ENCODE assay signal across 9 cellular contexts in the genomic region with DNA sequence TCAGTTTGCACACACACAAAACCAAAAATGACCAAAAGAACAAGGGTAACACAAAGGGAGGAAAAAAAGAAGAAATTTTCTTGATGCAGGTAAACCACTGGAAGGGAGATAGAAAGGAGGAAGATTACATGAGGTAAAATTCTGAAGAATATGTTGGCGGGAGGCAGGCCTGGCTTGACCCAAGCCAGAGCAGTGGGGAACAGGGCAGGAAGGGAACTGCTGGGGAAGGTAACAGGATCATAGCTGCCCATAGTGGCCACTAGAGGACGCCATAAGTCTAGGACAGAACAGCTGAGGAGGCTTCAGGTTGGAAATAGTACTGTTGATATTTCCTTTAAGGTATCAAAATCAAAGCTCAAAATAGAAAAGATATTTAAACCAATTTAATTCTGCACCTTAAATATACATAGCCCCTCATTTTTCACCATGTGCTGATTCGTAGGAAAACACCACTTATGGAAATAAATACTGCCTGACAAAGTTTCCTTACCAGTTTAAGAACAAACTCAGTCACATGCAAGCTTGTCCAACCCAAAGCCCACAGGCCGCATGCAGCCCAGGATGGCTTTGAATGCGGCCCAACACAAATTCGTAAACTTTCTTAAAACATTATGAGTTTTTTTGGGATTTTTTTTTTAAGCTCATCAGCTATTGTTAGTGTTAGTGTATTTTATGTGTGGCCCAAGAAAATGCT. TPM values are rescaled to one million over a fixed set of nuclear protein-coding genes. Genes with fewer than 3 reads are reported as not detected.
DNase-seq lines count a peak whose midpoint lies in the region; ATAC-seq and TF ChIP-seq lines count a peak whose summit lies in the region.
"Had no signal": no experiment of that assay in that cellular context is flagged by ENCODE, and none has a peak within 500 bp of the region (broad histone marks: within the 10 kb centered on the region; RNA-seq: fewer than 3 reads in every experiment).

No MANE protein-coding gene starts in this region.

- H3K18ac ChIP-seq in IMR-90 (ENCODE audit: low read depth, low read length): no peak overlapping the region

- no peak overlapping the region for H3K14ac ChIP-seq in IMR-90 (replicated peaks; ENCODE audit: low read depth, low read length)

- peak; percentile 31; the same call in 1 of the 2 replicates for TF ChIP-seq POLR2A in IMR-90 (IDR thresholded peaks at IDR 0.05; ENCODE audit: low read depth, low read length)

- no peak overlapping the region for H3K23ac ChIP-seq in IMR-90 (ENCODE audit: low read depth, low read length)

- H2BK15ac ChIP-seq in IMR-90 (ENCODE audit: low read depth, low read length): no peak overlapping the region

- no peak overlapping the region for H2BK5ac ChIP-seq in IMR-90 (ENCODE audit: low read depth, low read length, poor library complexity, severe bottlenecking)

- WGBS in IMR-90 (ENCODE audit: extremely low coverage in 2 of 2, insufficient read length in 1 of 2), 2 experiments: no CpG with 5 or more reads among the region's 6 CpGs

- H3K27me3 Mint-ChIP-seq in glutamatergic neuron (ENCODE audit: unreplicated experiment): no peaks in the 10 kb centered on the region

- H2AK5ac ChIP-seq in IMR-90 (ENCODE audit: low read depth, low read length): no peak overlapping the region

- dilution Hi-C loops in IMR-90 (cut with HindIII; ENCODE audit: low sequenced_read_pairs, unreplicated experiment): no loop called here

- H3K4me3 ChIP-seq in IMR-90 (ENCODE audit: insufficient read depth, low read depth, low read length): no peak overlapping the region

- peak; percentile 94 for TF ChIP-seq RAD21 in IMR-90 (IDR thresholded peaks at IDR 0.05; ENCODE audit: low read length)

- no peak overlapping the region for H3K56ac ChIP-seq in IMR-90 (ENCODE audit: extremely low read depth, insufficient read depth, low read length)

- H3K9ac ChIP-seq in IMR-90 (ENCODE audit: low read depth, low read length): no peak overlapping the region

- ATAC-seq in GM21381 (IDR thresholded peaks at IDR 0.05; ENCODE audit: unreplicated experiment) (peak; percentile 78), IMR-90 (ENCODE audit: low read depth) (peak; percentile 91)

- no peak overlapping the region for H3K4ac ChIP-seq in IMR-90 (ENCODE audit: low read depth, low read length)

- in situ Hi-C loops in IMR-90 (cut with MboI; ENCODE audit: low sequenced_read_pairs): loop anchor here (10.0 kb wide), 1 partner anchor 251 kb away; no protein-coding TSS in a partner anchor

- no peak overlapping the region for H3K27ac Mint-ChIP-seq in glutamatergic neuron (ENCODE audit: unreplicated experiment)
- H3K27ac Mint-ChIP-seq: T-helper 1 cell treated with Interleukin-12 subunit alpha and Interleukin-12 subunit beta and Interleukin-4 antibody, amounts not matched to agents 30 μg/mL and 1 μg/mL, for 36 hours had no signal

- peaks cover 33% of the 10 kb centered on the region for H3K36me3 ChIP-seq in IMR-90 (ENCODE audit: control insufficient read depth, insufficient read depth, low read length)

- peaks cover 0 to 10% of the 10 kb centered on the region in 2 experiments; a peak in 2 of 4 replicates for H3K79me1 ChIP-seq in IMR-90 (ENCODE audit: low read depth in 1 of 2, low read length in 2 of 2)

- DNase-seq in D341Med (ENCODE audit: low spot score) (peak; percentile 75), IMR-90 (peak; percentile 69), OCI-M1 (lab: John Stamatoyannopoulos, UW) (peak; percentile 65), glutamatergic neuron (peak; percentile 60), putamen (ENCODE audit: low spot score) (peak; percentile 31), middle frontal gyrus (ENCODE audit: extremely low spot score, low spot score) (no peak)
- peak; percentile 8 for DNase-seq in activated T-helper 9 cell treated with anti-CD3 and anti-CD28 coated beads, Interleukin-2, amount 50 U/mL, for 16 hours (ENCODE audit: low read depth)

- H4K5ac ChIP-seq in IMR-90 (ENCODE audit: low read depth, low read length): no peak overlapping the region

- H4K91ac ChIP-seq in IMR-90 (ENCODE audit: insufficient read depth, low read depth, low read length): no peak overlapping the region

- H3K36me3 Mint-ChIP-seq in glutamatergic neuron (ENCODE audit: unreplicated experiment): no peaks in the 10 kb centered on the region

- no peak overlapping the region for H3K4me2 ChIP-seq in IMR-90 (ENCODE audit: low read depth, low read length)

- H3K9me3 ChIP-seq in IMR-90 (ENCODE audit: control insufficient read depth, insufficient read depth, low read length): no peaks in the 10 kb centered on the region

- H2BK20ac ChIP-seq in IMR-90 (ENCODE audit: low read depth, low read length): no peak overlapping the region

- H2AFZ ChIP-seq in IMR-90 (replicated peaks; ENCODE audit: low read length, poor library complexity): no peak overlapping the region

- no peaks in the 10 kb centered on the region for H3K9me3 Mint-ChIP-seq in glutamatergic neuron (ENCODE audit: unreplicated experiment)
- H3K9me3 Mint-ChIP-seq: T-helper 1 cell treated with Interleukin-12 subunit alpha and Interleukin-12 subunit beta and Interleukin-4 antibody, amounts not matched to agents 30 μg/mL and 1 μg/mL, for 36 hours had no signal

- no TSS peak for BruUV-seq in IMR-90 (replicated peaks; lab: Mats Ljungman, UMichigan)

- H4K20me1 ChIP-seq in IMR-90 (ENCODE audit: insufficient read depth, low read length): peaks cover 6% of the 10 kb centered on the region

- H3K4me1 Mint-ChIP-seq in glutamatergic neuron (ENCODE audit: low read depth, unreplicated experiment): no peaks in the 10 kb centered on the region

- H2AK9ac ChIP-seq in IMR-90 (replicated peaks; ENCODE audit: low read depth, low read length, poor library complexity): no peak overlapping the region

- H3K27ac ChIP-seq in IMR-90 (ENCODE audit: insufficient read depth, low read length): no peak overlapping the region

- intact Hi-C loops in IMR-90 (cut with micrococcal nuclease): loop anchor here (1.0 kb wide), 3 partner anchors 128 to 256 kb away; no protein-coding TSS in a partner anchor

- H3K4me1 ChIP-seq in IMR-90 (ENCODE audit: control insufficient read depth, insufficient read depth, low read length): 0 out of 2 replicates have a peak, but pooled peaks cover 2% of the 10 kb centered on the region

- CTCF ChIA-PET in IMR-90 (lab: Yijun Ruan, JAX): interaction anchor here (0.6 to 2.1 kb wide), 17 partner anchors 10 to 235 kb away, joined by 3 to 10 read pairs (median 4); a partner anchor contains a TSS

- no peak overlapping the region for H2BK120ac ChIP-seq in IMR-90 (ENCODE audit: low read depth, low read length)

- no peaks in the 10 kb centered on the region for H3K9me1 ChIP-seq in IMR-90 (ENCODE audit: insufficient read depth, low read length)

- peak; percentile 95 for TF ChIP-seq CTCF in IMR-90 (conservative IDR thresholded peaks at IDR 0.05; ENCODE audit: low read depth, low read length)
- TF ChIP-seq CTCF in glutamatergic neuron (IDR thresholded peaks at IDR 0.05; ENCODE audit: partially characterized antibody, unreplicated experiment): peak; percentile 86

- POLR2A ChIA-PET in IMR-90 (lab: Charles Lee; ENCODE audit: unreplicated experiment): no interaction called here

- no peaks in the 10 kb centered on the region for H3K27me3 ChIP-seq in IMR-90 (ENCODE audit: control insufficient read depth, insufficient read depth, low read length)

- no peak overlapping the region for H4K8ac ChIP-seq in IMR-90 (ENCODE audit: low read depth in 2 of 2, low read length in 2 of 2)

- no peak overlapping the region for H3K4me3 Mint-ChIP-seq in glutamatergic neuron (ENCODE audit: unreplicated experiment)
- H3K4me3 Mint-ChIP-seq: T-helper 1 cell treated with Interleukin-12 subunit alpha and Interleukin-12 subunit beta and Interleukin-4 antibody, amounts not matched to agents 30 μg/mL and 1 μg/mL, for 36 hours had no signal

TF ChIP-seq in IMR-90, 13 proteins besides CTCF, POLR2A, EP300 and RAD21:
- no peak for TF ChIP-seq MAZ (IDR thresholded peaks at IDR 0.05; ENCODE audit: borderline replicate concordance, low read depth, low read length)
- TF ChIP-seq RCOR1 (IDR thresholded peaks at IDR 0.05; ENCODE audit: insufficient replicate concordance, low read length): no peak
- TF ChIP-seq SMC3 (IDR thresholded peaks at IDR 0.05; ENCODE audit: low read depth, low read length): peak; percentile 77
- TF ChIP-seq, protein P1, sequence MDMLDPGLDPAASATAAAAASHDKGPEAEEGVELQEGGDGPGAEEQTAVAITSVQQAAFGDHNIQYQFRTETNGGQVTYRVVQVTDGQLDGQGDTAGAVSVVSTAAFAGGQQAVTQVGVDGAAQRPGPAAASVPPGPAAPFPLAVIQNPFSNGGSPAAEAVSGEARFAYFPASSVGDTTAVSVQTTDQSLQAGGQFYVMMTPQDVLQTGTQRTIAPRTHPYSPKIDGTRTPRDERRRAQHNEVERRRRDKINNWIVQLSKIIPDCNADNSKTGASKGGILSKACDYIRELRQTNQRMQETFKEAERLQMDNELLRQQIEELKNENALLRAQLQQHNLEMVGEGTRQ (IDR thresholded peaks at IDR 0.05; ENCODE audit: low read depth, low read length): no peak

RNA-seq across cellular contexts. Expression of a gene that starts 15.5 kb away (rescaled TPM):
- total RNA-seq in IMR-90 (2012; rRNA removed) (89.4 and 174 TPM in 2 replicates), glutamatergic neuron (ENCODE audit: unreplicated experiment) (111 TPM)
- polyA plus RNA-seq in IMR-90 (2012; rRNA removed): 24.2 and 42.3 TPM in 2 replicates
- polyA plus RNA-seq in IMR-90 (2012; cell fraction: cytosol; rRNA removed): 5.9 TPM in 2 replicates
- 1.8 and 22.6 TPM in 2 replicates for polyA plus RNA-seq in IMR-90 (2012; cell fraction: nucleus; rRNA removed; ENCODE audit: low replicate concordance)

RNA-seq across cellular contexts. Expression of a gene that starts 16.0 kb away (rescaled TPM):
- total RNA-seq in IMR-90 (2012; rRNA removed): 9.0 and 13.1 TPM in 2 replicates
- polyA plus RNA-seq in IMR-90 (2012; rRNA removed): 14.7 and 15.9 TPM in 2 replicates
- polyA plus RNA-seq in IMR-90 (2012; cell fraction: cytosol; rRNA removed): 6.3 and 9.5 TPM in 2 replicates
- polyA plus RNA-seq in IMR-90 (2012; cell fraction: nucleus; rRNA removed; ENCODE audit: low replicate concordance): 6.4 and 13.5 TPM in 2 replicates
- total RNA-seq in glutamatergic neuron (ENCODE audit: unreplicated experiment): 30.1 TPM

RNA-seq across cellular contexts. Expression of a gene that starts 52.3 kb away (rescaled TPM):
- 18.3 and 35.3 TPM in 2 replicates for total RNA-seq in IMR-90 (2012; rRNA removed)
- polyA plus RNA-seq in IMR-90 (2012; rRNA removed): 15.6 and 18.6 TPM in 2 replicates
- polyA plus RNA-seq in IMR-90 (2012; cell fraction: cytosol; rRNA removed): 2.4 and 7.3 TPM in 2 replicates
- polyA plus RNA-seq in IMR-90 (2012; cell fraction: nucleus; rRNA removed; ENCODE audit: low replicate concordance): 0.76 and 3.9 TPM in 2 replicates
- 2.4 TPM for total RNA-seq in glutamatergic neuron (ENCODE audit: unreplicated experiment)
